ENCODE assay signal across 9 cellular contexts in genomic region chr7:156209087-156209486, GRCh38.
"Had no signal": no experiment of that assay in that cellular context is flagged by ENCODE, and none has a peak within 500 bp of the region (broad histone marks: within the 10 kb centered on the region; RNA-seq: fewer than 3 reads in every experiment).

No MANE protein-coding gene starts in this region.

- H3K4me3 ChIP-seq: GM23248, HAP-1 had no signal

- H3K36me3 Mint-ChIP-seq: IgD-negative memory B cell had no signal

- DNase-seq: GM23248, GOT3, H7, HFFc6, KG1 had no signal

- H3K27ac ChIP-seq: GM23248 had no signal

- H3K4me3 Mint-ChIP-seq: HFFc6, IgD-negative memory B cell had no signal

- ATAC-seq: HCT116 had no signal

- H3K36me3 ChIP-seq: HAP-1 had no signal

- H3K9me3 ChIP-seq: HAP-1 had no signal

- H3K27me3 Mint-ChIP-seq: IgD-negative memory B cell had no signal

- H3K27ac Mint-ChIP-seq: HFFc6, IgD-negative memory B cell had no signal

- H3K4me1 ChIP-seq: HAP-1 had no signal

- H3K4me1 Mint-ChIP-seq: IgD-negative memory B cell had no signal

- H3K9ac ChIP-seq: GM23248 had no signal

- H2AFZ ChIP-seq: GM23248 had no signal

- FAIRE-seq: HTR-8/SVneo had no signal
